In genomic region chr4:36771411-36772153, GRCh38 we compare ENCODE assay signal across 12 cellular contexts.
DNase-seq lines count a peak whose midpoint lies in the region; ATAC-seq lines count a peak whose summit lies in the region.
"Had no signal": no experiment of that assay in that cellular context is flagged by ENCODE, and none has a peak within 500 bp of the region (broad histone marks: within the 10 kb centered on the region; RNA-seq: fewer than 3 reads in every experiment).

No MANE protein-coding gene starts in this region.

- peak; percentile 45 for ATAC-seq in GM21786 (IDR thresholded peaks at IDR 0.05; ENCODE audit: unreplicated experiment)
- ATAC-seq: A549, natural killer cell had no signal

- DNase-seq in NCI-H510A treated with DMSO at 0.1 percent for 48 hours (lab: John Stamatoyannopoulos, UW): peak; percentile 43
- no peak for DNase-seq in NCI-H510A (lab: John Stamatoyannopoulos, UW)
- peak; percentile 30 for DNase-seq in NCI-H345 (lab: John Stamatoyannopoulos, UW)
- DNase-seq in activated T-cell treated with anti-CD3 and anti-CD28 coated beads, Interleukin-2, amount 50 U/mL, for 1 hour: no peak
- DNase-seq in activated CD4-positive, CD25-positive, alpha-beta regulatory T cell (lab: John Stamatoyannopoulos, UW): no peak
- no peak for DNase-seq in inferior parietal cortex (ENCODE audit: extremely low spot score)
- no peak for DNase-seq in NCI-H2196 treated with DMSO at 0.1 percent for 48 hours (lab: John Stamatoyannopoulos, UW; ENCODE audit: unreplicated experiment)
- DNase-seq: activated CD4-positive, alpha-beta memory T cell treated with anti-CD3 and anti-CD28 coated beads, Interleukin-2, amount 10 ng/mL, durations not matched to agents 7 days and 5 days; MV-4-11; natural killer cell had no signal

Comparison
In these comparisons a context has a peak if more than half of its experiments do, and no peak if none do; other contexts are left out.
1. DNase-seq: peak in NCI-H510A treated with DMSO at 0.1 percent for 48 hours (single experiment) and NCI-H345 (single experiment); none in NCI-H510A (single experiment), activated T-cell treated with anti-CD3 and anti-CD28 coated beads, Interleukin-2, amount 50 U/mL, for 1 hour (single experiment), activated CD4-positive, CD25-positive, alpha-beta regulatory T cell (0 of 4), inferior parietal cortex (single experiment) and NCI-H2196 treated with DMSO at 0.1 percent for 48 hours (single experiment).